In the genomic region with DNA sequence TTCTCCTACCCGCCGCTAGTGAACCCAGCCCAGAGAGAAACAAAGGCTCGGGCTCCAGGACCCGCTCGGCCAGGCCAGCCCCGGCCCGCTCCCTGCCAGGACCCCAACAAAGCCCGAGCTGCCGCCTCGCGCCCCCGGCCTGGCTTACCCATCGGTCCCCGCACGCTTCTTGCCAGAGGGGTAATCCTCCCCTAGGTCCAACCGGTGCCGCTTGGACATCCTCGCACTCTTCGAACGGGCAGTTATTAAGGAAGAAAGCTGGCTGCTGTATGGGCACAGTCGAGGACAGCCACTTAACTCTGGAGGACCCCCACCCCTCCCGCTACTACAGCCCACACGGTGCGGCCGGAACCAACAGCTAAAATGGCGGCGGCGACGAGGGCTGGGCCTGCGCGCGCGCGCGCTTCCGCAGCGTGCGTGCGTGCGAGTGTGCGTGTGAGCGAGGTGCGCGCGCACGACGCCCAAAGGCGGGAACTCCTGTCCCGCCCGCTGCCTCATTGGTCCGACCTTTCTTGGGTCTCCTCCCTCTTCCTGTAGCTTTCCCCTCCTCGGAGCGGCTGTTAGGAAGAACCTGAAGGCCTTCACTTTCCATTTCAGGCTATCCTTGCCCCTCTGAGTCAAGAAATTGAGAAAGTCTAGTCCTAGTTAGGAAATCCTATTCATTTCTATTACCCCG, we compare ENCODE assay signal across 8 cellular contexts. TPM values are rescaled to one million over a fixed set of nuclear protein-coding genes. Genes with fewer than 3 reads are reported as not detected.
A peak's percentile ranks its signal among the peaks of the same experiment; 100 is the strongest.
DNase-seq lines count a peak whose midpoint lies in the region; ATAC-seq, FAIRE-seq and TF ChIP-seq lines count a peak whose summit lies in the region.

A gene (minus strand): TSS at position 380 of the 676 bp plus-strand sequence. CDS start 161 bp downstream, at position 219.

- peaks cover 0 to 8% (median 0%) of the 10 kb centered on the region in 4 experiments; a peak in 2 of 7 replicates for H3K4me1 ChIP-seq in H1 (replicated peaks in 1 of 4; ENCODE audit: control insufficient read depth in 3 of 4, insufficient read depth in 4 of 4, low read length in 3 of 4)

- peaks cover 10 to 14% of the 10 kb centered on the region in 2 experiments for H4K20me1 ChIP-seq in H1 (replicated peaks in 1 of 2; ENCODE audit: control insufficient read depth in 1 of 2, insufficient read depth in 2 of 2, low read length in 2 of 2)

- no peak for TF ChIP-seq RAD21 in H1 (IDR thresholded peaks at IDR 0.05 in 1 of 2, conservative IDR thresholded peaks at IDR 0.05 in 1 of 2; ENCODE audit: low read depth in 2 of 2, low read length in 2 of 2)

- TF ChIP-seq POLR2A in H1 (IDR thresholded peaks at IDR 0.05; ENCODE audit: control extremely low read depth in 1 of 2, low read depth in 2 of 2, low read length in 2 of 2), result peak; percentile 90 to 96

- CTCF ChIA-PET in activated CD8-positive, alpha-beta memory T cell treated with anti-CD3 and anti-CD28 coated beads, Interleukin-2, amount 10 ng/mL, durations not matched to agents 7 days and 5 days (lab: Charles Lee), result interaction anchor here (0.8 to 1.4 kb wide), 3 partner anchors 34 to 747 kb away, joined by 4 to 5 read pairs (median 5); a partner anchor contains a TSS
- CTCF ChIA-PET in H1 (lab: Charles Lee; ENCODE audit: partially characterized antibody), result interaction anchor here (0.6 to 1.3 kb wide), 8 partner anchors 9 to 396 kb away, joined by 3 to 5 read pairs (median 4); no protein-coding TSS in a partner anchor

- H3K4me3 Mint-ChIP-seq in activated CD8-positive, alpha-beta memory T cell treated with anti-CD3 and anti-CD28 coated beads, Interleukin-2, amount 10 ng/mL, durations not matched to agents 7 days and 5 days, result peak within 1 kb of the TSS; percentile 96
- H3K4me3 Mint-ChIP-seq in memory B cell, result peak within 1 kb of the TSS; percentile 100

- peak within 1 kb of the TSS; percentile 98 for H2BK5ac ChIP-seq in H1 (ENCODE audit: low read depth, low read length)

- POLR2A ChIA-PET in H1 (lab: Charles Lee; ENCODE audit: partially characterized antibody), result interaction anchor here (0.6 to 4.2 kb wide), 41 partner anchors 9 to 254 kb away, joined by 3 to 40 read pairs (median 4); no protein-coding TSS in a partner anchor

- peak within 1 kb of the TSS; percentile 65 for H2AK5ac ChIP-seq in H1 (ENCODE audit: low read depth, low read length)

- H3K18ac ChIP-seq in H1 (ENCODE audit: extremely low read depth, low read length), result peak within 1 kb of the TSS; percentile 96

- peaks cover 0 to 19% (median 2%) of the 10 kb centered on the region in 4 experiments; a peak in 2 of 8 replicates for H3K36me3 ChIP-seq in H1 (ENCODE audit: control insufficient read depth in 2 of 4, insufficient read depth in 4 of 4, low read length in 3 of 4)

- H3K4me3 ChIP-seq in H1 (ENCODE audit: extremely low read depth in 1 of 4, insufficient read depth in 2 of 4, low read depth in 3 of 4, low read length in 4 of 4), result peak within 1 kb of the TSS; percentile 88 to 98 (median 96)

- no peaks in the 10 kb centered on the region for H3K27me3 Mint-ChIP-seq in activated CD8-positive, alpha-beta memory T cell treated with anti-CD3 and anti-CD28 coated beads, Interleukin-2, amount 10 ng/mL, durations not matched to agents 7 days and 5 days
- no peaks in the 10 kb centered on the region for H3K27me3 Mint-ChIP-seq in memory B cell

- peak within 1 kb of the TSS; percentile 96 for H3K14ac ChIP-seq in H1 (ENCODE audit: insufficient read length)

- H2BK120ac ChIP-seq in H1 (replicated peaks; ENCODE audit: low read depth, low read length), result peak within 1 kb of the TSS; percentile 69

- DNase-seq in COR-L47 (lab: John Stamatoyannopoulos, UW) (peak; percentile 95), HTR-8/SVneo (ENCODE audit: insufficient read length, low spot score) (peak; percentile 90), NOMO-1 treated with dmso at 0.1 percent for 144 hours (lab: John Stamatoyannopoulos, UW; ENCODE audit: unreplicated experiment) (peak; percentile 95), H1 (ENCODE audit: low read depth in 1 of 2, low spot score in 2 of 2) (peak; percentile 91 to 95), memory B cell (ENCODE audit: low spot score in 2 of 2) (peak; percentile 82 to 87)
- DNase-seq in activated CD8-positive, alpha-beta memory T cell treated with anti-CD3 and anti-CD28 coated beads, Interleukin-2, amount 10 ng/mL, durations not matched to agents 7 days and 5 days, result peak; percentile 95
- peak; percentile 85 for DNase-seq in stimulated activated CD8-positive, alpha-beta memory T cell treated with anti-CD3 and anti-CD28 coated beads, Interleukin-12 subunit alpha, Interleukin-12 subunit beta, amount 100 ng/mL, for 24 hours (ENCODE audit: extremely low read depth)

- FAIRE-seq in HTR-8/SVneo (lab: Jason Lieb, UNC) (peak; percentile 98), H1 (lab: Jason Lieb, UNC) (peak; percentile 65)

- H3K4me2 ChIP-seq in H1 (ENCODE audit: insufficient read depth in 1 of 2, low read depth in 2 of 2, low read length in 2 of 2), result peak within 1 kb of the TSS; percentile 69 to 95

- peak within 1 kb of the TSS; percentile 99 to 100 (median 100) for H3K9ac ChIP-seq in H1 (replicated peaks in 1 of 4; ENCODE audit: extremely low read depth in 1 of 4, low read depth in 3 of 4, low read length in 3 of 4)

- H4K91ac ChIP-seq in H1 (replicated peaks; ENCODE audit: insufficient read length, low read length), result peak within 1 kb of the TSS; percentile 99

- no peaks in the 10 kb centered on the region for H3K27me3 ChIP-seq in H1 (replicated peaks in 1 of 4; ENCODE audit: control insufficient read depth in 3 of 4, extremely low read depth in 1 of 4, insufficient read depth in 3 of 4, low read length in 3 of 4)

- WGBS in H1 (ENCODE audit: extremely low coverage in 1 of 2, insufficient coverage in 1 of 2, insufficient read length in 1 of 2, insufficient replicate concordance in 2 of 2, low coverage in 1 of 2, low lambda C conversion rate in 2 of 2, missing lambda C conversion rate in 1 of 2), 2 experiments, result 1% methylated on average over 41 of the region's 54 CpGs; no CpG with 5 or more reads in 1 of the 2 experiments

- H3K56ac ChIP-seq in H1 (replicated peaks; ENCODE audit: insufficient read length, low read depth, low read length), result peak within 1 kb of the TSS; percentile 86

- peaks cover 7% of the 10 kb centered on the region for H3K23me2 ChIP-seq in H1 (ENCODE audit: low read depth, low read length)

- H2BK20ac ChIP-seq in H1 (ENCODE audit: low read length), result no peak within 1 kb of the TSS

- peak within 1 kb of the TSS; percentile 100 for H4K8ac ChIP-seq in H1 (ENCODE audit: extremely low read depth, insufficient read depth, low read length)

- peak within 1 kb of the TSS; percentile 94 for H3K4ac ChIP-seq in H1 (replicated peaks; ENCODE audit: insufficient read length, low read depth, low read length)

- peaks cover 47 to 51% of the 10 kb centered on the region in 2 experiments for H3K79me2 ChIP-seq in H1 (ENCODE audit: control insufficient read depth in 1 of 2, insufficient read depth in 2 of 2, low read length in 2 of 2)

- H3K79me1 ChIP-seq in H1 (ENCODE audit: low read depth, low read length), result no peaks in the 10 kb centered on the region; the same call in 1 of the 2 replicates

- H2AFZ ChIP-seq in H1 (ENCODE audit: low read length), result no peak within 1 kb of the TSS

- TF ChIP-seq CTCF in H1 (IDR thresholded peaks at IDR 0.05; ENCODE audit: control extremely low read depth in 1 of 3, insufficient read depth in 1 of 3, low read depth in 1 of 3, low read length in 3 of 3), result no peak

- H3K9me3 ChIP-seq in H1 (ENCODE audit: insufficient read depth in 2 of 2, low read depth in 1 of 2, low read length in 1 of 2), result peaks cover 0 to 3% of the 10 kb centered on the region in 2 experiments; a peak in 3 of 4 replicates

- ATAC-seq in GM21367 (IDR thresholded peaks at IDR 0.05; ENCODE audit: unreplicated experiment) (peak; percentile 82), memory B cell (ENCODE audit: low read depth) (peak; percentile 91)
- peak; percentile 94 for ATAC-seq in activated CD8-positive, alpha-beta memory T cell treated with anti-CD3 and anti-CD28 coated beads, Interleukin-2, amount 10 ng/mL, durations not matched to agents 7 days and 5 days

- peaks cover 33% of the 10 kb centered on the region for H3K36me3 Mint-ChIP-seq in activated CD8-positive, alpha-beta memory T cell treated with anti-CD3 and anti-CD28 coated beads, Interleukin-2, amount 10 ng/mL, durations not matched to agents 7 days and 5 days
- peaks cover 4% of the 10 kb centered on the region for H3K36me3 Mint-ChIP-seq in memory B cell

- H2BK15ac ChIP-seq in H1 (ENCODE audit: low read length), result 0 out of 2 replicates have a peak within 1 kb of the TSS, but pooled peaks have one; percentile 83

- peak within 1 kb of the TSS; percentile 99 for H3K27ac ChIP-seq in H1 (ENCODE audit: low read depth, low read length)

- peak within 1 kb of the TSS; percentile 96 for H3K27ac Mint-ChIP-seq in activated CD8-positive, alpha-beta memory T cell treated with anti-CD3 and anti-CD28 coated beads, Interleukin-2, amount 10 ng/mL, durations not matched to agents 7 days and 5 days
- peak within 1 kb of the TSS; percentile 96 for H3K27ac Mint-ChIP-seq in memory B cell

- TF ChIP-seq EP300 in H1 (IDR thresholded peaks at IDR 0.05; ENCODE audit: borderline replicate concordance in 1 of 2, low read depth in 2 of 2, low read length in 2 of 2), result no peak

- peak within 1 kb of the TSS; percentile 62; the same call in 1 of the 2 replicates for H2BK12ac ChIP-seq in H1 (ENCODE audit: low read depth, low read length)

- H3K9me3 Mint-ChIP-seq in activated CD8-positive, alpha-beta memory T cell treated with anti-CD3 and anti-CD28 coated beads, Interleukin-2, amount 10 ng/mL, durations not matched to agents 7 days and 5 days (ENCODE audit: low read depth), result no peaks in the 10 kb centered on the region
- peaks cover 2% of the 10 kb centered on the region for H3K9me3 Mint-ChIP-seq in memory B cell

- peaks cover 50% of the 10 kb centered on the region for H3K4me1 Mint-ChIP-seq in activated CD8-positive, alpha-beta memory T cell treated with anti-CD3 and anti-CD28 coated beads, Interleukin-2, amount 10 ng/mL, durations not matched to agents 7 days and 5 days
- H3K4me1 Mint-ChIP-seq in memory B cell, result peaks cover 28% of the 10 kb centered on the region

- H3K23ac ChIP-seq in H1 (ENCODE audit: insufficient read length), result no peak within 1 kb of the TSS

- peak within 1 kb of the TSS; percentile 100 for H4K5ac ChIP-seq in H1 (ENCODE audit: insufficient read length, low read depth, low read length)

RNA-seq across cellular contexts. Expression of the gene that starts here (rescaled TPM):
- total RNA-seq in activated CD8-positive, alpha-beta memory T cell treated with anti-CD3 and anti-CD28 coated beads, Interleukin-2, amount 10 ng/mL, durations not matched to agents 7 days and 5 days, result 100 to 1,000 TPM; 180 to 196 TPM
- 264 and 286 TPM in 2 replicates for total RNA-seq in H1 (2021; fragmentation: NEBNext Ultra II Directional; extraction: Animal tissue kit (Norgen Biotek cat#: 25700))
- 89.2 and 126 TPM in 2 replicates for polyA plus RNA-seq in H1 (2011; rRNA removed)
- 164 TPM for polyA plus RNA-seq in H1 (2011; cell fraction: cytosol; rRNA removed)
- 92.2 TPM for polyA plus RNA-seq in H1 (2011; cell fraction: nucleus; rRNA removed)
- polyA plus RNA-seq in H1 (2012, experiment 1 of 2), result 150 to 255 TPM (median 186 TPM) in 4 replicates
- 15.1 TPM for polyA plus RNA-seq in H1 (2012, experiment 2 of 2)
- 137 TPM for polyA plus RNA-seq in H1 (2013, experiment 1 of 2)
- polyA plus RNA-seq in H1 (2013, experiment 2 of 2), result 129 TPM
- polyA minus RNA-seq in H1 (2011; rRNA and poly(A)+ RNA removed), result 297 and 388 TPM in 2 replicates
- polyA minus RNA-seq in H1 (2011; cell fraction: cytosol; rRNA and poly(A)+ RNA removed), result 149 TPM
- 463 TPM for polyA minus RNA-seq in H1 (2011; cell fraction: nucleus; rRNA and poly(A)+ RNA removed)

Comparison
In these comparisons a context has a peak if more than half of its experiments do, and no peak if none do; other contexts are left out.
1. Peak in every context shown above with its lines: DNase-seq, ATAC-seq, H3K4me3 ChIP-seq and H3K27ac ChIP-seq.